Comparison of ENCODE assay signal across 9 cellular contexts in genomic region chrX:6021316-6022091, GRCh38.
DNase-seq lines count a peak whose midpoint lies in the region; ATAC-seq and TF ChIP-seq lines count a peak whose summit lies in the region.
"Had no signal": no experiment of that assay in that cellular context is flagged by ENCODE, and none has a peak within 500 bp of the region (broad histone marks: within the 10 kb centered on the region; RNA-seq: fewer than 3 reads in every experiment).

No MANE protein-coding gene starts in this region.

- DNase-seq in AG09319 (ENCODE audit: extremely low read depth, low read depth) (no peak), GM12865 (ENCODE audit: low read depth) (peak; percentile 37), HT1080 (ENCODE audit: low read depth) (peak; percentile 47), RWPE2 (ENCODE audit: low spot score) (no peak), foreskin keratinocyte (peak in 1 of 2 donors; percentile 22), spleen (no peak), vagina (ENCODE audit: extremely low spot score in 2 of 2) (no peak), HPDE6-E6E7 (ENCODE audit: extremely low spot score) (no peak)

- no peaks in the 10 kb centered on the region for H3K36me3 ChIP-seq in RWPE2 (ENCODE audit: low read depth)
- H3K36me3 ChIP-seq in spleen: no peaks in the 10 kb centered on the region
- no peaks in the 10 kb centered on the region for H3K36me3 ChIP-seq in vagina

- TF ChIP-seq CTCF in AG09319 (IDR thresholded peaks at IDR 0.05; ENCODE audit: low read depth, low read length) (peak; percentile 42), GM12865 (IDR thresholded peaks at IDR 0.05; ENCODE audit: insufficient read depth, low read depth, low read length, missing control alignments) (peak; percentile 55), RWPE2 (IDR thresholded peaks at IDR 0.05; ENCODE audit: poor library complexity, severe bottlenecking) (peak; percentile 59), foreskin keratinocyte (conservative IDR thresholded peaks at IDR 0.05) (peak; percentile 74), spleen (IDR thresholded peaks at IDR 0.05 in 8 of 11, conservative IDR thresholded peaks at IDR 0.05 in 3 of 11) (peak; percentile 19 to 81 (median 61)), vagina (IDR thresholded peaks at IDR 0.05) (peak in 1 of 3 experiments; percentile 13)

- no peak overlapping the region for H3K4me3 ChIP-seq in GM12865 (ENCODE audit: low read depth, low read length)
- H3K4me3 ChIP-seq in RWPE2 (ENCODE audit: severe bottlenecking): no peak overlapping the region
- no peak overlapping the region for H3K4me3 ChIP-seq in spleen
- no peak overlapping the region for H3K4me3 ChIP-seq in vagina

- intact Hi-C loops in spleen (cut with DNase I; ENCODE audit: low total_unique reads) (no loop called here), vagina (cut with DNase I) (no loop called here)

- H3K27ac ChIP-seq in RWPE2 (ENCODE audit: poor library complexity, severe bottlenecking) (no peak overlapping the region), foreskin keratinocyte (no peak overlapping the region), spleen (no peak overlapping the region), vagina (no peak overlapping the region)

- H3K27me3 ChIP-seq in RWPE2 (ENCODE audit: insufficient read depth, poor library complexity, severe bottlenecking) (no peaks in the 10 kb centered on the region), foreskin keratinocyte (no peaks in the 10 kb centered on the region), spleen (replicated peaks in 1 of 7) (no peaks in the 10 kb centered on the region), vagina (no peaks in the 10 kb centered on the region)

- WGBS in spleen, 5 donors: 5 to 12% (median 9%) methylated on average over 4 of the region's 4 CpGs

- ATAC-seq in RWPE2 (ENCODE audit: low read depth) (no peak), foreskin keratinocyte (no peak)
- ATAC-seq: stimulated activated effector memory CD8-positive, alpha-beta T cell treated with anti-CD3 and anti-CD28 coated beads, Interleukin-12 subunit alpha, Interleukin-12 subunit beta, amount 100 ng/mL, for 72 hours had no signal

- H3K9me3 ChIP-seq in RWPE2 (ENCODE audit: severe bottlenecking): no peaks in the 10 kb centered on the region
- no peaks in the 10 kb centered on the region for H3K9me3 ChIP-seq in spleen
- no peaks in the 10 kb centered on the region for H3K9me3 ChIP-seq in vagina

- no peaks in the 10 kb centered on the region for H3K4me1 ChIP-seq in RWPE2 (ENCODE audit: insufficient read depth, poor library complexity, severe bottlenecking)
- H3K4me1 ChIP-seq in foreskin keratinocyte: peaks cover 6% of the 10 kb centered on the region
- H3K4me1 ChIP-seq in spleen: no peaks in the 10 kb centered on the region
- no peaks in the 10 kb centered on the region for H3K4me1 ChIP-seq in vagina

- no peak for TF ChIP-seq POLR2A in spleen (IDR thresholded peaks at IDR 0.05)
- no peak for TF ChIP-seq POLR2A in vagina (IDR thresholded peaks at IDR 0.05)

Comparison
In these comparisons a context has a peak if more than half of its experiments do, and no peak if none do; other contexts are left out.
1. DNase-seq: peak in GM12865 (single experiment) and HT1080 (single experiment); none in AG09319 (single experiment), RWPE2 (single experiment), spleen (single experiment), vagina (0 of 2) and HPDE6-E6E7 (single experiment).